ENCODE assay signal across 24 cellular contexts in genomic region chr10:124324856-124325657, GRCh38.
A peak's percentile ranks its signal among the peaks of the same experiment; 100 is the strongest.
DNase-seq lines count a peak whose midpoint lies in the region; ATAC-seq lines count a peak whose summit lies in the region.
"Had no signal": no experiment of that assay in that cellular context is flagged by ENCODE, and none has a peak within 500 bp of the region (broad histone marks: within the 10 kb centered on the region; RNA-seq: fewer than 3 reads in every experiment).

No MANE protein-coding gene starts in this region.

- peak; percentile 33 for DNase-seq in activated CD8-positive, alpha-beta memory T cell treated with anti-CD3 and anti-CD28 coated beads for 24 hours
- no peak for DNase-seq in activated CD8-positive, alpha-beta memory T cell treated with anti-CD3 and anti-CD28 coated beads, Interleukin-2, amount 50 U/mL, for 4 hours
- DNase-seq in left lobe of liver (ENCODE audit: low spot score) = peak; percentile 39
- DNase-seq in posterior vena cava (ENCODE audit: low spot score) = peak; percentile 64
- no peak for DNase-seq in NCI-H2107 treated with DMSO at 0.1 percent for 48 hours (lab: John Stamatoyannopoulos, UW; ENCODE audit: unreplicated experiment)
- DNase-seq in cardiac septum (ENCODE audit: low spot score) = no peak
- DNase-seq: CD4-positive, CD25-positive, alpha-beta regulatory T cell; DMS53; GOT3; HCEC 1CT; IMR-90; KG1; MG63; NCI-H1105 treated with DMSO at 0.1 percent for 48 hours; NCI-H146; NCI-H1930; NCI-H2107; NCI-H446; NCI-H524 treated with DMSO at 0.1 percent for 48 hours; NCI-H774; NK-92 treated with Interleukin-12 subunit alpha and Interleukin-12 subunit beta, amount 100 ng/mL, for 24 hours; PC-3; SJCRH30 had no signal

- intact Hi-C loops in posterior vena cava (cut with DNase I) = no loop called here
- intact Hi-C loops in cardiac septum (cut with DNase I) = no loop called here

- no peak for ATAC-seq in left lobe of liver
- ATAC-seq in GM21360 (IDR thresholded peaks at IDR 0.05; ENCODE audit: unreplicated experiment) = no peak
- ATAC-seq: PC-3 had no signal

Comparison
In these comparisons a context has a peak if more than half of its experiments do, and no peak if none do; other contexts are left out.
1. DNase-seq: peak in activated CD8-positive, alpha-beta memory T cell treated with anti-CD3 and anti-CD28 coated beads for 24 hours (single experiment), left lobe of liver (single experiment) and posterior vena cava (single experiment); none in activated CD8-positive, alpha-beta memory T cell treated with anti-CD3 and anti-CD28 coated beads, Interleukin-2, amount 50 U/mL, for 4 hours (single experiment), NCI-H2107 treated with DMSO at 0.1 percent for 48 hours (single experiment) and cardiac septum (single experiment).